ENCODE assay signal across 1 cellular context in the genomic region with DNA sequence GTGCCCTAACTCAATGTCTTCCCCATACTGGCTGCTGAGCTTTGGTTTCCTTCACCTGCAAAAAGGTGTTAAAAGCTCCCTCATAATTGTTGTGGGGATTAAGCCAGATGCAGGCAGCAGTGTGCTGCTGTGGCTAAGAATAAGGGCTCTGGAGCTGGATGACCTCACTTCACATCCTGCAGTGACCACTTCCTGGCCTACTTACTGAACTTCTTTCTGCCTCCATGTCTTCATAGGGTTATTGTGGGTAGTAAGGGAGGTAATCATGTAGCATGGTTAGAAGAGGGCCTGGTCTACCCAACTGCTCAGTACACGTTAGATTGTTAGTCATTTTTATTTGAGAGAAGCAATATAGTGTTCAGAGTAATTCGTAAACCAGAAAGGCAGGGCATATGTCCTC.
TF ChIP-seq lines count a peak whose summit lies in the region.

No MANE protein-coding gene starts in this region.

TF ChIP-seq in IMR-90, 13 proteins besides CTCF, POLR2A, EP300 and RAD21 (continued from another document):
- TF ChIP-seq FOS (IDR thresholded peaks at IDR 0.05; ENCODE audit: low read depth, low read length) = no peak
